ENCODE assay signal across 8 cellular contexts in genomic region chr5:474826-475661, GRCh38. TPM values are rescaled to one million over a fixed set of nuclear protein-coding genes. Genes with fewer than 3 reads are reported as not detected.
DNase-seq lines count a peak whose midpoint lies in the region; ATAC-seq and TF ChIP-seq lines count a peak whose summit lies in the region.

No MANE protein-coding gene starts in this region.

- H3K9ac ChIP-seq in SU-DHL-6 (ENCODE audit: low read length) (no peak overlapping the region; the same call in 1 of the 2 replicates), rectal smooth muscle tissue (ENCODE audit: low read length) (no peak overlapping the region)

- H3K36me3 ChIP-seq in SU-DHL-6 (ENCODE audit: low read length) (no peaks in the 10 kb centered on the region), rectal smooth muscle tissue (ENCODE audit: control insufficient read depth, insufficient read depth, low read length) (no peaks in the 10 kb centered on the region), body of pancreas (replicated peaks in 1 of 2; ENCODE audit: insufficient read depth in 1 of 2, low read depth in 2 of 2) (no peaks in the 10 kb centered on the region)

- H3K4me1 ChIP-seq in rectal smooth muscle tissue (ENCODE audit: control insufficient read depth, insufficient read depth, low read length): peaks cover 6% of the 10 kb centered on the region
- peaks cover 38% of the 10 kb centered on the region for H3K4me1 ChIP-seq in body of pancreas

- TF ChIP-seq POLR2A in body of pancreas (IDR thresholded peaks at IDR 0.05): no peak

- peaks cover 14% of the 10 kb centered on the region for H3K79me2 ChIP-seq in SU-DHL-6 (ENCODE audit: insufficient read depth, low read length)

- H2AFZ ChIP-seq in SU-DHL-6 (ENCODE audit: low read depth, low read length, severe bottlenecking): no peak overlapping the region

- H3K4me2 ChIP-seq in SU-DHL-6 (ENCODE audit: low read depth, low read length, poor library complexity, severe bottlenecking): peak overlapping the region; percentile 29

- no peak overlapping the region for H3K4me3 ChIP-seq in SU-DHL-6 (ENCODE audit: insufficient read depth, low read length, poor library complexity, severe bottlenecking)
- peak overlapping the region; percentile 10 for H3K4me3 ChIP-seq in fibroblast of villous mesenchyme (ENCODE audit: low read depth, low read length)
- H3K4me3 ChIP-seq in rectal smooth muscle tissue (ENCODE audit: low read length): peak overlapping the region; percentile 42
- no peak overlapping the region for H3K4me3 ChIP-seq in body of pancreas

- H4K20me1 ChIP-seq in SU-DHL-6 (ENCODE audit: low read depth, low read length): no peaks in the 10 kb centered on the region

- H3K27me3 ChIP-seq in SU-DHL-6 (ENCODE audit: low read length) (no peaks in the 10 kb centered on the region), rectal smooth muscle tissue (ENCODE audit: control insufficient read depth, insufficient read depth, low read length) (peaks cover 35% of the 10 kb centered on the region), body of pancreas (peaks cover 0 to 31% of the 10 kb centered on the region in 2 donors)

- H3F3A ChIP-seq in SU-DHL-6 (ENCODE audit: insufficient read depth): peaks cover 4% of the 10 kb centered on the region

- H3K27ac ChIP-seq in SU-DHL-6 (ENCODE audit: low read depth, low read length) (no peak overlapping the region), rectal smooth muscle tissue (ENCODE audit: low read depth, low read length) (no peak overlapping the region), body of pancreas (no peak overlapping the region)

- no peak for ATAC-seq in activated CD4-positive, CD25-positive, alpha-beta regulatory T cell treated with anti-CD3 and anti-CD28 coated beads, Interleukin-2, amount 50 U/mL, for 24 hours
- no peak for ATAC-seq in body of pancreas

- TF ChIP-seq CTCF in SU-DHL-6 (IDR thresholded peaks at IDR 0.05; ENCODE audit: insufficient read depth, low read length, poor library complexity, severe bottlenecking) (no peak), fibroblast of villous mesenchyme (IDR thresholded peaks at IDR 0.05; ENCODE audit: insufficient read depth, low read depth, low read length) (no peak), body of pancreas (IDR thresholded peaks at IDR 0.05) (no peak)

- 6 to 18% methylated on average over 16 to 46 of the region's 50 CpGs for WGBS in body of pancreas, 2 donors

- intact Hi-C loops in body of pancreas (cut with DNase I): loop anchor here (10.0 kb wide), 1 partner anchor 130 kb away; no protein-coding TSS in a partner anchor

- no peaks in the 10 kb centered on the region for H3K9me3 ChIP-seq in SU-DHL-6 (ENCODE audit: insufficient read depth, low read length)
- H3K9me3 ChIP-seq in body of pancreas: no peaks in the 10 kb centered on the region

- H3K9me2 ChIP-seq in SU-DHL-6 (replicated peaks; ENCODE audit: insufficient read depth, low read length): no peaks in the 10 kb centered on the region

- DNase-seq in DMS79 treated with DMSO at 0.1 percent for 48 hours (lab: John Stamatoyannopoulos, UW) (peak; percentile 30), DMS79 (lab: John Stamatoyannopoulos, UW) (no peak), fibroblast of villous mesenchyme (ENCODE audit: low read depth) (no peak), body of pancreas (no peak), hepatic stellate cell (ENCODE audit: low spot score) (no peak)

RNA-seq across cellular contexts. Expression of gene EXOC3, which starts 32.1 kb away (rescaled TPM):
- 31.2 and 32.4 TPM in 2 replicates for total RNA-seq in fibroblast of villous mesenchyme
- 10 to 100 TPM; 32.2 to 79.1 TPM for total RNA-seq in body of pancreas

RNA-seq across cellular contexts. Expression of gene SLC9A3, which starts 49.2 kb away (rescaled TPM):
- total RNA-seq in fibroblast of villous mesenchyme (0.86 and 0.97 TPM in 2 replicates), body of pancreas (1 to 10 TPM; 2.0 to 4.7 TPM)

Comparison
In these comparisons a context has a peak if more than half of its experiments do, and no peak if none do; other contexts are left out.
1. H3K4me3 ChIP-seq: peak in fibroblast of villous mesenchyme (single experiment) and rectal smooth muscle tissue (single experiment); none in SU-DHL-6 (single experiment) and body of pancreas (0 of 2).